ENCODE assay signal across 1 cellular context in the genomic region with DNA sequence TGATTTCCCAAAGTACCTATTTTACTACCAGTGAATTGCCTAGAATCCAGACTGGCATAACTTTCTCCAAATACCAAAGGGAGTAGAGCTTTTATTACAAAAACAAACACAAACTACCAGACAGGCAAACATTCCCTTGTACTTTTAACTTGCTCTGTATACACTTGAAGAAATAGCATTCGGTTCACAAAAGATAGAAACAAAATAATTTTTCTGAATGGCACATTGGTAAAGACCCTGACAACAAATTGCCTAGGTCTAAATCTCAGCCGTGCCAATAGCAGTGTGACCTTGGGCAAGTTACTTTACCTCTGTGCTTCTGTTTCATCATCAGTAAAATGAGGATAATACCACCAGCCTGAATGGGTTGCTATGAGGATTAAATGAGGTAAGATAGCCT.
TF ChIP-seq lines count a peak whose summit lies in the region.

No MANE protein-coding gene starts in this region.

TF ChIP-seq in HepG2, 621 proteins besides CTCF, POLR2A, EP300 and RAD21 (continued from another document):
- TF ChIP-seq, protein P1, sequence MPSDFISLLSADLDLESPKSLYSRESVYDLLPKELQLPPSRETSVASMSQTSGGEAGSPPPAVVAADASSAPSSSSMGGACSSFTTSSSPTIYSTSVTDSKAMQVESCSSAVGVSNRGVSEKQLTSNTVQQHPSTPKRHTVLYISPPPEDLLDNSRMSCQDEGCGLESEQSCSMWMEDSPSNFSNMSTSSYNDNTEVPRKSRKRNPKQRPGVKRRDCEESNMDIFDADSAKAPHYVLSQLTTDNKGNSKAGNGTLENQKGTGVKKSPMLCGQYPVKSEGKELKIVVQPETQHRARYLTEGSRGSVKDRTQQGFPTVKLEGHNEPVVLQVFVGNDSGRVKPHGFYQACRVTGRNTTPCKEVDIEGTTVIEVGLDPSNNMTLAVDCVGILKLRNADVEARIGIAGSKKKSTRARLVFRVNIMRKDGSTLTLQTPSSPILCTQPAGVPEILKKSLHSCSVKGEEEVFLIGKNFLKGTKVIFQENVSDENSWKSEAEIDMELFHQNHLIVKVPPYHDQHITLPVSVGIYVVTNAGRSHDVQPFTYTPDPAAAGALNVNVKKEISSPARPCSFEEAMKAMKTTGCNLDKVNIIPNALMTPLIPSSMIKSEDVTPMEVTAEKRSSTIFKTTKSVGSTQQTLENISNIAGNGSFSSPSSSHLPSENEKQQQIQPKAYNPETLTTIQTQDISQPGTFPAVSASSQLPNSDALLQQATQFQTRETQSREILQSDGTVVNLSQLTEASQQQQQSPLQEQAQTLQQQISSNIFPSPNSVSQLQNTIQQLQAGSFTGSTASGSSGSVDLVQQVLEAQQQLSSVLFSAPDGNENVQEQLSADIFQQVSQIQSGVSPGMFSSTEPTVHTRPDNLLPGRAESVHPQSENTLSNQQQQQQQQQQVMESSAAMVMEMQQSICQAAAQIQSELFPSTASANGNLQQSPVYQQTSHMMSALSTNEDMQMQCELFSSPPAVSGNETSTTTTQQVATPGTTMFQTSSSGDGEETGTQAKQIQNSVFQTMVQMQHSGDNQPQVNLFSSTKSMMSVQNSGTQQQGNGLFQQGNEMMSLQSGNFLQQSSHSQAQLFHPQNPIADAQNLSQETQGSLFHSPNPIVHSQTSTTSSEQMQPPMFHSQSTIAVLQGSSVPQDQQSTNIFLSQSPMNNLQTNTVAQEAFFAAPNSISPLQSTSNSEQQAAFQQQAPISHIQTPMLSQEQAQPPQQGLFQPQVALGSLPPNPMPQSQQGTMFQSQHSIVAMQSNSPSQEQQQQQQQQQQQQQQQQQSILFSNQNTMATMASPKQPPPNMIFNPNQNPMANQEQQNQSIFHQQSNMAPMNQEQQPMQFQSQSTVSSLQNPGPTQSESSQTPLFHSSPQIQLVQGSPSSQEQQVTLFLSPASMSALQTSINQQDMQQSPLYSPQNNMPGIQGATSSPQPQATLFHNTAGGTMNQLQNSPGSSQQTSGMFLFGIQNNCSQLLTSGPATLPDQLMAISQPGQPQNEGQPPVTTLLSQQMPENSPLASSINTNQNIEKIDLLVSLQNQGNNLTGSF (CRISPR knock-in tag; IDR thresholded peaks at IDR 0.05): no peak
- TF ChIP-seq, protein P2, sequence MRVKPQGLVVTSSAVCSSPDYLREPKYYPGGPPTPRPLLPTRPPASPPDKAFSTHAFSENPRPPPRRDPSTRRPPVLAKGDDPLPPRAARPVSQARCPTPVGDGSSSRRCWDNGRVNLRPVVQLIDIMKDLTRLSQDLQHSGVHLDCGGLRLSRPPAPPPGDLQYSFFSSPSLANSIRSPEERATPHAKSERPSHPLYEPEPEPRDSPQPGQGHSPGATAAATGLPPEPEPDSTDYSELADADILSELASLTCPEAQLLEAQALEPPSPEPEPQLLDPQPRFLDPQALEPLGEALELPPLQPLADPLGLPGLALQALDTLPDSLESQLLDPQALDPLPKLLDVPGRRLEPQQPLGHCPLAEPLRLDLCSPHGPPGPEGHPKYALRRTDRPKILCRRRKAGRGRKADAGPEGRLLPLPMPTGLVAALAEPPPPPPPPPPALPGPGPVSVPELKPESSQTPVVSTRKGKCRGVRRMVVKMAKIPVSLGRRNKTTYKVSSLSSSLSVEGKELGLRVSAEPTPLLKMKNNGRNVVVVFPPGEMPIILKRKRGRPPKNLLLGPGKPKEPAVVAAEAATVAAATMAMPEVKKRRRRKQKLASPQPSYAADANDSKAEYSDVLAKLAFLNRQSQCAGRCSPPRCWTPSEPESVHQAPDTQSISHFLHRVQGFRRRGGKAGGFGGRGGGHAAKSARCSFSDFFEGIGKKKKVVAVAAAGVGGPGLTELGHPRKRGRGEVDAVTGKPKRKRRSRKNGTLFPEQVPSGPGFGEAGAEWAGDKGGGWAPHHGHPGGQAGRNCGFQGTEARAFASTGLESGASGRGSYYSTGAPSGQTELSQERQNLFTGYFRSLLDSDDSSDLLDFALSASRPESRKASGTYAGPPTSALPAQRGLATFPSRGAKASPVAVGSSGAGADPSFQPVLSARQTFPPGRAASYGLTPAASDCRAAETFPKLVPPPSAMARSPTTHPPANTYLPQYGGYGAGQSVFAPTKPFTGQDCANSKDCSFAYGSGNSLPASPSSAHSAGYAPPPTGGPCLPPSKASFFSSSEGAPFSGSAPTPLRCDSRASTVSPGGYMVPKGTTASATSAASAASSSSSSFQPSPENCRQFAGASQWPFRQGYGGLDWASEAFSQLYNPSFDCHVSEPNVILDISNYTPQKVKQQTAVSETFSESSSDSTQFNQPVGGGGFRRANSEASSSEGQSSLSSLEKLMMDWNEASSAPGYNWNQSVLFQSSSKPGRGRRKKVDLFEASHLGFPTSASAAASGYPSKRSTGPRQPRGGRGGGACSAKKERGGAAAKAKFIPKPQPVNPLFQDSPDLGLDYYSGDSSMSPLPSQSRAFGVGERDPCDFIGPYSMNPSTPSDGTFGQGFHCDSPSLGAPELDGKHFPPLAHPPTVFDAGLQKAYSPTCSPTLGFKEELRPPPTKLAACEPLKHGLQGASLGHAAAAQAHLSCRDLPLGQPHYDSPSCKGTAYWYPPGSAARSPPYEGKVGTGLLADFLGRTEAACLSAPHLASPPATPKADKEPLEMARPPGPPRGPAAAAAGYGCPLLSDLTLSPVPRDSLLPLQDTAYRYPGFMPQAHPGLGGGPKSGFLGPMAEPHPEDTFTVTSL (CRISPR knock-in tag; IDR thresholded peaks at IDR 0.05; ENCODE audit: borderline replicate concordance): peak; percentile 63; the same call in 1 of the 2 replicates
- no peak for TF ChIP-seq HCFC1 (IDR thresholded peaks at IDR 0.05; ENCODE audit: low read depth, low read length)
- 0 out of 2 replicates have a peak, but pooled peaks have one; percentile 27 for TF ChIP-seq THAP11 (CRISPR knock-in tag; IDR thresholded peaks at IDR 0.05)
- TF ChIP-seq, protein P3, sequence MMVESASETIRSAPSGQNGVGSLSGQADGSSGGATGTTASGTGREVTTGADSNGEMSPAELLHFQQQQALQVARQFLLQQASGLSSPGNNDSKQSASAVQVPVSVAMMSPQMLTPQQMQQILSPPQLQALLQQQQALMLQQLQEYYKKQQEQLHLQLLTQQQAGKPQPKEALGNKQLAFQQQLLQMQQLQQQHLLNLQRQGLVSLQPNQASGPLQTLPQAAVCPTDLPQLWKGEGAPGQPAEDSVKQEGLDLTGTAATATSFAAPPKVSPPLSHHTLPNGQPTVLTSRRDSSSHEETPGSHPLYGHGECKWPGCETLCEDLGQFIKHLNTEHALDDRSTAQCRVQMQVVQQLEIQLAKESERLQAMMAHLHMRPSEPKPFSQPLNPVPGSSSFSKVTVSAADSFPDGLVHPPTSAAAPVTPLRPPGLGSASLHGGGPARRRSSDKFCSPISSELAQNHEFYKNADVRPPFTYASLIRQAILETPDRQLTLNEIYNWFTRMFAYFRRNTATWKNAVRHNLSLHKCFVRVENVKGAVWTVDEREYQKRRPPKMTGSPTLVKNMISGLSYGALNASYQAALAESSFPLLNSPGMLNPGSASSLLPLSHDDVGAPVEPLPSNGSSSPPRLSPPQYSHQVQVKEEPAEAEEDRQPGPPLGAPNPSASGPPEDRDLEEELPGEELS (CRISPR knock-in tag; IDR thresholded peaks at IDR 0.05): peak; percentile 7; the same call in 1 of the 2 replicates
- no peak for TF ChIP-seq ZNF891 (CRISPR knock-in tag; IDR thresholded peaks at IDR 0.05)
- peak; percentile 57; the same call in 1 of the 2 replicates for TF ChIP-seq ZMYM4 (CRISPR knock-in tag; IDR thresholded peaks at IDR 0.05)
- TF ChIP-seq, protein P4, sequence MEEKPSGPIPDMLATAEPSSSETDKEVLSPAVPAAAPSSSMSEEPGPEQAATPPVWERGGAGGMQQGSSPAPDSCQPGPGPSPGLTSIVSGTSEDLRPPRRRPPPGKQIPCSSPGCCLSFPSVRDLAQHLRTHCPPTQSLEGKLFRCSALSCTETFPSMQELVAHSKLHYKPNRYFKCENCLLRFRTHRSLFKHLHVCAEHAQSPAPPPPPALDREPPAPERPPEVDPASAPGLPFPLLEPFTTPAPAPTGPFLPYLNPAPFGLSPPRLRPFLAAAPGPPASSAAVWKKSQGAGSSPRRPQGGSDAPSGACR (CRISPR knock-in tag; IDR thresholded peaks at IDR 0.05): peak; percentile 71; the same call in 1 of the 2 replicates
- TF ChIP-seq HMG20B (CRISPR knock-in tag; conservative IDR thresholded peaks at IDR 0.05): peak; percentile 91
- TF ChIP-seq NCOA2 (CRISPR knock-in tag; IDR thresholded peaks at IDR 0.05): peak; percentile 65
- TF ChIP-seq FOSL2 (CRISPR knock-in tag; IDR thresholded peaks at IDR 0.05): 0 out of 2 replicates have a peak, but pooled peaks have one; percentile 19
- TF ChIP-seq, protein P5, sequence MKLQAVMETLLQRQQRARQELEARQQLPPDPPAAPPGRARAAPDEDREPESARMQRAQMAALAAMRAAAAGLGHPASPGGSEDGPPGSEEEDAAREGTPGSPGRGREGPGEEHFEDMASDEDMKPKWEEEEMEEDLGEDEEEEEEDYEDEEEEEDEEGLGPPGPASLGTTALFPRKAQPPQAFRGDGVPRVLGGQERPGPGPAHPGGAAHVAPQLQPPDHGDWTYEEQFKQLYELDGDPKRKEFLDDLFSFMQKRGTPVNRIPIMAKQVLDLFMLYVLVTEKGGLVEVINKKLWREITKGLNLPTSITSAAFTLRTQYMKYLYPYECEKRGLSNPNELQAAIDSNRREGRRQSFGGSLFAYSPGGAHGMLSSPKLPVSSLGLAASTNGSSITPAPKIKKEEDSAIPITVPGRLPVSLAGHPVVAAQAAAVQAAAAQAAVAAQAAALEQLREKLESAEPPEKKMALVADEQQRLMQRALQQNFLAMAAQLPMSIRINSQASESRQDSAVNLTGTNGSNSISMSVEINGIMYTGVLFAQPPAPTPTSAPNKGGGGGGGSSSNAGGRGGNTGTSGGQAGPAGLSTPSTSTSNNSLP (IDR thresholded peaks at IDR 0.05; ENCODE audit: low read depth, low read length): no peak
- peak; percentile 54 for TF ChIP-seq SIX1 (CRISPR knock-in tag; IDR thresholded peaks at IDR 0.05; ENCODE audit: borderline replicate concordance)
- no peak for TF ChIP-seq FOXA1 (IDR thresholded peaks at IDR 0.05)
- peak; percentile 9; the same call in 1 of the 2 replicates for TF ChIP-seq FOXA1 (CRISPR knock-in tag; IDR thresholded peaks at IDR 0.05)
- peak; percentile 9; the same call in 1 of the 2 replicates for TF ChIP-seq CREM (IDR thresholded peaks at IDR 0.05)
- TF ChIP-seq CREM (CRISPR knock-in tag; IDR thresholded peaks at IDR 0.05): no peak
- TF ChIP-seq ZNF205 (CRISPR knock-in tag; IDR thresholded peaks at IDR 0.05): peak; percentile 54
- TF ChIP-seq, protein P6, sequence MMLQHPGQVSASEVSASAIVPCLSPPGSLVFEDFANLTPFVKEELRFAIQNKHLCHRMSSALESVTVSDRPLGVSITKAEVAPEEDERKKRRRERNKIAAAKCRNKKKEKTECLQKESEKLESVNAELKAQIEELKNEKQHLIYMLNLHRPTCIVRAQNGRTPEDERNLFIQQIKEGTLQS (CRISPR knock-in tag; IDR thresholded peaks at IDR 0.05): peak; percentile 76
- no peak for TF ChIP-seq FOXP1 (IDR thresholded peaks at IDR 0.05)
- TF ChIP-seq FOXP1 (CRISPR knock-in tag; IDR thresholded peaks at IDR 0.05): peak; percentile 56; the same call in 1 of the 2 replicates
- 0 out of 2 replicates have a peak, but pooled peaks have one; percentile 17 for TF ChIP-seq FOXO1 (CRISPR knock-in tag; IDR thresholded peaks at IDR 0.05)
- peak; percentile 65; the same call in 1 of the 2 replicates for TF ChIP-seq SAP130 (CRISPR knock-in tag; IDR thresholded peaks at IDR 0.05; ENCODE audit: low read depth)
- TF ChIP-seq, protein P7, sequence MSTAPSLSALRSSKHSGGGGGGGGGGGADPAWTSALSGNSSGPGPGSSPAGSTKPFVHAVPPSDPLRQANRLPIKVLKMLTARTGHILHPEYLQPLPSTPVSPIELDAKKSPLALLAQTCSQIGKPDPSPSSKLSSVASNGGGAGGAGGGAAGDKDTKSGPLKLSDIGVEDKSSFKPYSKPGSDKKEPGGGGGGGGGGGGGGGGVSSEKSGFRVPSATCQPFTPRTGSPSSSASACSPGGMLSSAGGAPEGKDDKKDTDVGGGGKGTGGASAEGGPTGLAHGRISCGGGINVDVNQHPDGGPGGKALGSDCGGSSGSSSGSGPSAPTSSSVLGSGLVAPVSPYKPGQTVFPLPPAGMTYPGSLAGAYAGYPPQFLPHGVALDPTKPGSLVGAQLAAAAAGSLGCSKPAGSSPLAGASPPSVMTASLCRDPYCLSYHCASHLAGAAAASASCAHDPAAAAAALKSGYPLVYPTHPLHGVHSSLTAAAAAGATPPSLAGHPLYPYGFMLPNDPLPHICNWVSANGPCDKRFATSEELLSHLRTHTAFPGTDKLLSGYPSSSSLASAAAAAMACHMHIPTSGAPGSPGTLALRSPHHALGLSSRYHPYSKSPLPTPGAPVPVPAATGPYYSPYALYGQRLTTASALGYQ (CRISPR knock-in tag; IDR thresholded peaks at IDR 0.05): no peak
- TF ChIP-seq ELF3 (CRISPR knock-in tag; IDR thresholded peaks at IDR 0.05): peak; percentile 28; the same call in 1 of the 2 replicates
- TF ChIP-seq SRY (CRISPR knock-in tag; IDR thresholded peaks at IDR 0.05): no peak
- no peak for TF ChIP-seq FOXC1 (CRISPR knock-in tag; IDR thresholded peaks at IDR 0.05; ENCODE audit: borderline replicate concordance)
- TF ChIP-seq BCL6 (CRISPR knock-in tag; IDR thresholded peaks at IDR 0.05): peak; percentile 50
- TF ChIP-seq, protein P8, sequence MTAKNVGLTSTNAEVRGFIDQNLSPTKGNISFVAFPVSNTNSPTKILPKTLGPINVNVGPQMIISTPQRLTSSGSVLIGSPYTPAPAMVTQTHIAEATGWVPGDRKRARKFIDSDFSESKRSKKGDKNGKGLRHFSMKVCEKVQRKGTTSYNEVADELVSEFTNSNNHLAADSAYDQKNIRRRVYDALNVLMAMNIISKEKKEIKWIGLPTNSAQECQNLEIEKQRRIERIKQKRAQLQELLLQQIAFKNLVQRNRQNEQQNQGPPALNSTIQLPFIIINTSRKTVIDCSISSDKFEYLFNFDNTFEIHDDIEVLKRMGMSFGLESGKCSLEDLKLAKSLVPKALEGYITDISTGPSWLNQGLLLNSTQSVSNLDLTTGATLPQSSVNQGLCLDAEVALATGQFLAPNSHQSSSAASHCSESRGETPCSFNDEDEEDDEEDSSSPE (CRISPR knock-in tag; IDR thresholded peaks at IDR 0.05): 0 out of 2 replicates have a peak, but pooled peaks have one; percentile 7
- no peak for TF ChIP-seq AGO2 (optimal IDR thresholded peaks at IDR 0.05; ENCODE audit: low read depth, low read length)
- TF ChIP-seq KAT7 (CRISPR knock-in tag; IDR thresholded peaks at IDR 0.05; ENCODE audit: borderline replicate concordance): peak; percentile 73
- TF ChIP-seq HNF4A (CRISPR knock-in tag; IDR thresholded peaks at IDR 0.05): peak; percentile 59; the same call in 1 of the 2 replicates
- TF ChIP-seq MIXL1 (CRISPR knock-in tag; IDR thresholded peaks at IDR 0.05): peak; percentile 10; the same call in 1 of the 2 replicates
- TF ChIP-seq HMG20A (CRISPR knock-in tag; IDR thresholded peaks at IDR 0.05; ENCODE audit: borderline replicate concordance): peak; percentile 77; the same call in 1 of the 2 replicates
- TF ChIP-seq PHF21A (CRISPR knock-in tag; IDR thresholded peaks at IDR 0.05): peak; percentile 50; the same call in 1 of the 2 replicates
- TF ChIP-seq NFIC (IDR thresholded peaks at IDR 0.05; ENCODE audit: low read length): peak; percentile 20; the same call in 1 of the 2 replicates
- 0 out of 2 replicates have a peak, but pooled peaks have one; percentile 20 for TF ChIP-seq HDAC1 (CRISPR knock-in tag; IDR thresholded peaks at IDR 0.05)
- peak; percentile 33; the same call in 1 of the 2 replicates for TF ChIP-seq ZFP36L1 (CRISPR knock-in tag; IDR thresholded peaks at IDR 0.05)
